15 cellular contexts compared by ENCODE assay signal in genomic region chr9:120940573-120940972, GRCh38.
"Had no signal": no experiment of that assay in that cellular context is flagged by ENCODE, and none has a peak within 500 bp of the region (broad histone marks: within the 10 kb centered on the region; RNA-seq: fewer than 3 reads in every experiment).

No MANE protein-coding gene starts in this region.

- H3K27ac ChIP-seq: ovary had no signal

- H3K27me3 ChIP-seq: dorsolateral prefrontal cortex, ovary had no signal

- H3K4me3 Mint-ChIP-seq: activated naive CD4-positive, alpha-beta T cell treated with anti-CD3 and anti-CD28 coated beads, Interleukin-2, amount 10 ng/mL, durations not matched to agents 7 days and 5 days; endodermal cell; neural crest cell; stimulated activated naive B cell treated with anti-CD40 and anti-IgM and Interleukin-4, amounts not matched to agents 10 μg/mL and 1 μg/mL and 100 μg/mL, for 72 hours; type B pancreatic cell had no signal

- H3K9me3 ChIP-seq: ovary had no signal

- H3K36me3 ChIP-seq: ovary had no signal

- H3K36me3 Mint-ChIP-seq: activated naive CD4-positive, alpha-beta T cell treated with anti-CD3 and anti-CD28 coated beads, Interleukin-2, amount 10 ng/mL, durations not matched to agents 7 days and 5 days; type B pancreatic cell had no signal

- DNase-seq: activated CD4-positive, CD25-positive, alpha-beta regulatory T cell treated with anti-CD3 and anti-CD28 coated beads, Interleukin-2, amount 50 U/mL, for 72 hours; activated naive CD4-positive, alpha-beta T cell treated with anti-CD3 and anti-CD28 coated beads, Interleukin-2, amount 10 ng/mL, durations not matched to agents 7 days and 5 days; dorsolateral prefrontal cortex; endodermal cell; erythroblast; glutamatergic neuron; hypothalamus; mesendoderm; ovary; stimulated activated naive B cell treated with anti-CD40 and anti-IgM and Interleukin-4, amounts not matched to agents 10 μg/mL and 1 μg/mL and 100 μg/mL, for 72 hours; substantia nigra; SW 1271 had no signal

- ATAC-seq: stimulated activated naive B cell treated with anti-CD40 and anti-IgM and Interleukin-4, amounts not matched to agents 10 μg/mL and 1 μg/mL and 100 μg/mL, for 72 hours had no signal

- H3K4me3 ChIP-seq: dorsolateral prefrontal cortex, ovary had no signal

- H3K27ac Mint-ChIP-seq: activated naive CD4-positive, alpha-beta T cell treated with anti-CD3 and anti-CD28 coated beads, Interleukin-2, amount 10 ng/mL, durations not matched to agents 7 days and 5 days; activated T-helper 2 cell treated with anti-CD3 and anti-CD28 coated beads, Interferon-gamma antibody, Interleukin-2, Interleukin-4, amounts not matched to agents 10 μg/mL and 5 μg/mL and 100 μg/mL, durations not matched to agents 14 hours and 24 hours and 36 hours; endodermal cell; stimulated activated naive B cell treated with anti-CD40 and anti-IgM and Interleukin-4, amounts not matched to agents 10 μg/mL and 1 μg/mL and 100 μg/mL, for 72 hours; type B pancreatic cell had no signal

- H3K9me3 Mint-ChIP-seq: activated naive CD4-positive, alpha-beta T cell treated with anti-CD3 and anti-CD28 coated beads, Interleukin-2, amount 10 ng/mL, durations not matched to agents 7 days and 5 days; activated T-helper 2 cell treated with anti-CD3 and anti-CD28 coated beads, Interferon-gamma antibody, Interleukin-2, Interleukin-4, amounts not matched to agents 10 μg/mL and 5 μg/mL and 100 μg/mL, durations not matched to agents 14 hours and 24 hours and 36 hours; endodermal cell; neural crest cell; type B pancreatic cell had no signal

- H3K27me3 Mint-ChIP-seq: stimulated activated naive B cell treated with anti-CD40 and anti-IgM and Interleukin-4, amounts not matched to agents 10 μg/mL and 1 μg/mL and 100 μg/mL, for 72 hours had no signal
